9 cellular contexts compared by ENCODE assay signal in the genomic region with DNA sequence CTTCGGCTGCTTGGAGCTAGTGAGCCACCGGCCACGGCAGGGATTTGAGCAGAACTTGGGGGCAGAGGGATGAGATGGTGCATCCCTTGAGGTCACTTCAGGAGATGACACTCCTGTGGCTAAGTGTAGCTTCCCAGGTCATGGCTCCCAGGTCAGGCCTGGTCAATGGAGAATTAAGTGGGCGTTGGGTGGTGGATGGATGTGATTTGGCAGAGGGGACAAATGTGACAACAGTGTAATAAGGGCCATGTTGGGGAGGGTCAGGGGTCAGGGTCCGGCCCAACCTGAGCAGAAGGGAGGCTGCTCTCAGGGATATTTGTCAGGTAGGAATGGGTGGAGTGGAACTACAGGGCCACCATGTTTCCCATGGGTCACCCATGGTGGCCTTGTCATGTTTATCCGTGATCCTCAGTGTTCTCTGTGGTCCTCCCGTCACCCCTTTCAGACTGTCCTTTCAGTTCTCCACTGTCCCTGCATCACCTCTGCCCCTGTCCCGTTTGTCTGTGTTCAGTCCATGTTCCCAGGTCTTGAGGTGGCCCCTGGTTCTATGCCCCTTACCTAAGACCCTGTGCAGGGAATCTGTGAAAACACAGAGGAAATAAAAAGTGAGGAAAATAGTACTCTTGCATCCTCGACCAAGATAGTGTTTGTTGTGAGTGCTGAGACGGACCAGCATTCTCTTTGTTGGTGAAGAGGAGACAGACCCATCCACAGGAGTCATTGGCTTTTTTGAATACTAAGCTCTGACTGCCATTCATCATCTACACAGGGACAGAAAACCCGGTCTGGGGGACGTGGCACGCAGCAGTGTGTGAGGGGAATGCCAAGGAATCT. TPM values are rescaled to one million over a fixed set of nuclear protein-coding genes. Genes with fewer than 3 reads are reported as not detected.
DNase-seq lines count a peak whose midpoint lies in the region; ATAC-seq, FAIRE-seq and TF ChIP-seq lines count a peak whose summit lies in the region.
"Had no signal": no experiment of that assay in that cellular context is flagged by ENCODE, and none has a peak within 500 bp of the region (broad histone marks: within the 10 kb centered on the region; RNA-seq: fewer than 3 reads in every experiment).

No MANE protein-coding gene starts in this region.

- CTCF ChIA-PET in Calu3 (lab: Charles Lee), result no interaction called here

- no TSS peak for BruUV-seq in Calu3 (replicated peaks; lab: Mats Ljungman, UMichigan)

- H3K27me3 Mint-ChIP-seq in Calu3 (ENCODE audit: unreplicated experiment), result peaks cover 35% of the 10 kb centered on the region

- peaks cover 0 to 15% (median 0%) of the 10 kb centered on the region in 3 donors for H3K36me3 ChIP-seq in Peyer's patch
- H3K36me3 ChIP-seq in pancreas, result no peaks in the 10 kb centered on the region

- H3K4me1 Mint-ChIP-seq in Calu3 (ENCODE audit: low read depth, unreplicated experiment), result peaks cover 32% of the 10 kb centered on the region

- H3K27ac Mint-ChIP-seq in Calu3 (ENCODE audit: unreplicated experiment), result peak overlapping the region; percentile 51

- FAIRE-seq in pancreas (lab: Jason Lieb, UNC), result no peak

- no peak for DNase-seq in Calu3
- no peak for DNase-seq in Peyer's patch
- no peak for DNase-seq in epithelial cell of proximal tubule (ENCODE audit: low read depth)
- DNase-seq in pancreas, result no peak
- DNase-seq in GM10266 (ENCODE audit: extremely low spot score), result no peak
- DNase-seq in UCSD-AML1 (lab: John Stamatoyannopoulos, UW; ENCODE audit: unreplicated experiment), result no peak

- H3K27ac ChIP-seq in Peyer's patch (peak overlapping the region; percentile 81 to 90 (median 86)), pancreas (peak overlapping the region; percentile 73 to 80 (median 76))

- H3K36me3 Mint-ChIP-seq in Calu3 (ENCODE audit: insufficient read depth, unreplicated experiment), result peaks cover 59% of the 10 kb centered on the region

- TF ChIP-seq POLR2A in Peyer's patch (IDR thresholded peaks at IDR 0.05), result no peak

- 25 to 30% methylated on average over 13 of the region's 13 CpGs for WGBS in pancreas, 2 donors

- no peaks in the 10 kb centered on the region for H3K9me3 Mint-ChIP-seq in Calu3 (ENCODE audit: low read depth, unreplicated experiment)

- H3K4me3 Mint-ChIP-seq in Calu3 (ENCODE audit: low read depth, unreplicated experiment), result peak overlapping the region; percentile 76

- H3K4me3 ChIP-seq in Peyer's patch, result peak overlapping the region; percentile 78 to 96 (median 92)
- H3K4me3 ChIP-seq in epithelial cell of proximal tubule (ENCODE audit: low read depth, low read length), result peak overlapping the region; percentile 99
- peak overlapping the region; percentile 82 to 100 (median 90) for H3K4me3 ChIP-seq in pancreas

- no peak for ATAC-seq in pancreas
- ATAC-seq in HG03135 (IDR thresholded peaks at IDR 0.05; ENCODE audit: unreplicated experiment), result no peak
- ATAC-seq in HG02588 (IDR thresholded peaks at IDR 0.05; ENCODE audit: unreplicated experiment), result no peak

- intact Hi-C loops in Calu3 (cut with micrococcal nuclease; ENCODE audit: unreplicated experiment), result no loop called here
- intact Hi-C loops in pancreas (cut with DNase I), result no loop called here

- H3K27me3 ChIP-seq in Peyer's patch (peaks cover 0 to 25% of the 10 kb centered on the region in 2 donors), pancreas (peaks cover 0 to 5% (median 2%) of the 10 kb centered on the region in 4 donors)

- H3K4me1 ChIP-seq in Peyer's patch (peaks cover 3 to 65% (median 44%) of the 10 kb centered on the region in 4 donors), pancreas (peaks cover 5 to 26% (median 23%) of the 10 kb centered on the region in 3 donors)

- TF ChIP-seq CTCF in Calu3 (IDR thresholded peaks at IDR 0.05; ENCODE audit: unreplicated experiment), result no peak
- TF ChIP-seq CTCF in Peyer's patch (IDR thresholded peaks at IDR 0.05), result no peak
- TF ChIP-seq CTCF in epithelial cell of proximal tubule (conservative IDR thresholded peaks at IDR 0.05; ENCODE audit: low read depth, low read length), result no peak
- no peak for TF ChIP-seq CTCF in pancreas (IDR thresholded peaks at IDR 0.05)
- no peak for TF ChIP-seq CTCF in GM10266 (IDR thresholded peaks at IDR 0.05; ENCODE audit: control insufficient read depth, insufficient read depth, low read depth, missing control alignments)

- H3K9me3 ChIP-seq in Peyer's patch (no peaks in the 10 kb centered on the region), pancreas (no peaks in the 10 kb centered on the region)

RNA-seq across cellular contexts. Expression of a gene that starts 6.1 kb away (rescaled TPM):
- 118 and 120 TPM in 2 replicates for total RNA-seq in Calu3 (2022)
- total RNA-seq in Peyer's patch, result 100 to 1,000 TPM in 3 of 4 donors, 10 to 100 TPM in 1; 68.5 to 229 (median 185) TPM
- total RNA-seq in epithelial cell of proximal tubule, result 168 and 211 TPM in 2 replicates
- total RNA-seq in pancreas, result 10 to 100 TPM; 35.0 to 42.7 (median 35.9) TPM
- polyA plus RNA-seq in pancreas, result 10 to 100 TPM; 29.3 to 43.9 TPM

RNA-seq across cellular contexts. Expression of a gene that starts 22.3 kb away (rescaled TPM):
- total RNA-seq in Calu3 (2022) (not detected in 2 replicates), Peyer's patch (not detected), epithelial cell of proximal tubule (not detected in 2 replicates), pancreas (not detected)
- polyA plus RNA-seq in pancreas, result not detected
- total RNA-seq: T-helper 1 cell treated with Interleukin-12 subunit alpha and Interleukin-12 subunit beta and Interleukin-4 antibody, amounts not matched to agents 30 ng/mL and 1 ng/mL, for 36 hours had no signal

RNA-seq across cellular contexts. Expression of a gene that starts 28.0 kb away (rescaled TPM):
- total RNA-seq in Calu3 (2022) (15.9 and 16.8 TPM in 2 replicates), Peyer's patch (10 to 100 TPM; 10.1 to 36.3 (median 14.3) TPM), epithelial cell of proximal tubule (17.5 and 25.7 TPM in 2 replicates), pancreas (1 to 10 TPM; 5.4 to 7.3 (median 6.2) TPM)
- polyA plus RNA-seq in pancreas, result 10 to 100 TPM; 13.3 to 14.6 TPM

RNA-seq across cellular contexts. Expression of a gene that starts 41.3 kb away (rescaled TPM):
- total RNA-seq in Calu3 (2022) (not detected in 2 replicates), Peyer's patch (under 1 TPM in 1 of 4 donors, not detected in 3; 0.85 TPM), epithelial cell of proximal tubule (not detected in 2 replicates), pancreas (under 1 TPM in 2 of 6 donors, not detected in 4; 0.08 to 0.09 TPM)
- under 1 TPM; 0.27 to 0.31 TPM for polyA plus RNA-seq in pancreas
- total RNA-seq: T-helper 1 cell treated with Interleukin-12 subunit alpha and Interleukin-12 subunit beta and Interleukin-4 antibody, amounts not matched to agents 30 ng/mL and 1 ng/mL, for 36 hours had no signal

RNA-seq across cellular contexts. Expression of a gene that starts 50.2 kb away (rescaled TPM):
- total RNA-seq in Calu3 (2022) (76.4 and 81.8 TPM in 2 replicates), Peyer's patch (100 to 1,000 TPM in 1 of 4 donors, 10 to 100 TPM in 3; 49.5 to 101 (median 92.1) TPM), epithelial cell of proximal tubule (44.8 and 51.7 TPM in 2 replicates), pancreas (10 to 100 TPM; 24.3 to 41.5 (median 34.7) TPM)
- 10 to 100 TPM; 26.7 to 28.7 TPM for polyA plus RNA-seq in pancreas
